ENCODE assay signal across 2 cellular contexts in genomic region chr15:84649706-84650105, GRCh38.
TF ChIP-seq lines count a peak whose summit lies in the region.

No MANE protein-coding gene starts in this region.

TF ChIP-seq in HepG2, 621 proteins besides CTCF, POLR2A, EP300 and RAD21:
- TF ChIP-seq PCBP1 (IDR thresholded peaks at IDR 0.05; ENCODE audit: borderline replicate concordance, low read depth, low read length) (no peak), RBFOX2 (IDR thresholded peaks at IDR 0.05; ENCODE audit: low read depth, low read length) (0 out of 2 replicates have a peak, but pooled peaks have one; percentile 20)

TF ChIP-seq in endothelial cell of umbilical vein, 7 proteins besides CTCF, POLR2A, EP300 and RAD21:
- TF ChIP-seq MAX (IDR thresholded peaks at IDR 0.05; ENCODE audit: insufficient read depth, insufficient read length) (no peak), POLR2AphosphoS5 (IDR thresholded peaks at IDR 0.05; ENCODE audit: insufficient read depth, low read depth, low read length) (no peak), EZH2 (IDR thresholded peaks at IDR 0.05; ENCODE audit: borderline replicate concordance, low read depth, low read length, severe bottlenecking) (no peak), JUN (IDR thresholded peaks at IDR 0.05; ENCODE audit: borderline replicate concordance, insufficient read depth, insufficient read length, low read depth) (no peak), FOS (IDR thresholded peaks at IDR 0.05; ENCODE audit: borderline replicate concordance, insufficient read depth, low read length) (no peak), GATA2 (IDR thresholded peaks at IDR 0.05; ENCODE audit: insufficient read depth, insufficient read length, low read depth, low read length) (no peak), MYC (IDR thresholded peaks at IDR 0.05; ENCODE audit: low read depth, low read length) (no peak)
